ENCODE assay signal across 8 cellular contexts in genomic region chr18:9137168-9138066, GRCh38. TPM values are rescaled to one million over a fixed set of nuclear protein-coding genes. Genes with fewer than 3 reads are reported as not detected.
DNase-seq lines count a peak whose midpoint lies in the region; ATAC-seq, FAIRE-seq and TF ChIP-seq lines count a peak whose summit lies in the region.

No MANE protein-coding gene starts in this region.

- DNase-seq in DMS 273 (lab: John Stamatoyannopoulos, UW; ENCODE audit: unreplicated experiment) (peak; percentile 90), HTR-8/SVneo (ENCODE audit: insufficient read length, low spot score) (peak; percentile 51), PC-3 (peak; percentile 72), fibroblast of lung (ENCODE audit: low read depth in 2 of 2) (peak; percentile 79 to 91)
- DNase-seq in activated T-helper 1 cell treated with anti-CD3 and anti-CD28 coated beads, Interleukin-2, amount 50 U/mL, for 16 hours (ENCODE audit: low read depth in 1 of 2, low spot score in 1 of 2): peak; percentile 40 to 70
- DNase-seq in natural killer cell treated with Interleukin-12 subunit alpha and Interleukin-12 subunit beta and Interleukin-15 and Interleukin-18, amount 100 ng/mL, for 72 hours (ENCODE audit: low spot score): peak; percentile 83
- peak; percentile 78 to 80 for DNase-seq in stimulated activated naive CD8-positive, alpha-beta T cell treated with anti-CD3 and anti-CD28 coated beads, Interleukin-15, amount 100 ng/mL, for 72 hours

- intact Hi-C loops in PC-3 (cut with micrococcal nuclease): loop anchor here (1.0 to 5.0 kb wide), 5 partner anchors 33 to 430 kb away; partner anchors contain the start of genes MTCL1 and TWSG1

- peak overlapping the region; percentile 76 for H3K9ac ChIP-seq in PC-3 (ENCODE audit: low read length)
- peak overlapping the region; percentile 99 for H3K9ac ChIP-seq in fibroblast of lung (ENCODE audit: insufficient read depth, low read length)

- H3K36me3 ChIP-seq in PC-3 (ENCODE audit: low read depth, low read length) (peaks cover 15% of the 10 kb centered on the region; the same call in 1 of the 2 replicates), fibroblast of lung (ENCODE audit: control insufficient read depth, insufficient read depth, low read length) (peaks cover 4% of the 10 kb centered on the region)

- H3K9me2 ChIP-seq in PC-3 (replicated peaks; ENCODE audit: low read length): no peaks in the 10 kb centered on the region

- peak overlapping the region; percentile 95 to 97 for H3K27ac Mint-ChIP-seq in natural killer cell treated with Interleukin-12 subunit alpha and Interleukin-12 subunit beta and Interleukin-15 and Interleukin-18, amount 100 ng/mL, for 72 hours
- H3K27ac Mint-ChIP-seq in stimulated activated naive CD8-positive, alpha-beta T cell treated with anti-CD3 and anti-CD28 coated beads, Interleukin-15, amount 100 ng/mL, for 72 hours: peak overlapping the region; percentile 95 to 97

- peaks cover 40% of the 10 kb centered on the region for H3K36me3 Mint-ChIP-seq in natural killer cell treated with Interleukin-12 subunit alpha and Interleukin-12 subunit beta and Interleukin-15 and Interleukin-18, amount 100 ng/mL, for 72 hours

- peaks cover 62% of the 10 kb centered on the region for H3K4me1 ChIP-seq in PC-3 (ENCODE audit: insufficient read depth, low read length)
- peaks cover 7% of the 10 kb centered on the region for H3K4me1 ChIP-seq in fibroblast of lung (ENCODE audit: control insufficient read depth, extremely low read depth, insufficient read depth, low read length)

- H3K27me3 ChIP-seq in PC-3 (ENCODE audit: low read length) (no peaks in the 10 kb centered on the region), fibroblast of lung (ENCODE audit: control insufficient read depth, insufficient read depth, low read length) (no peaks in the 10 kb centered on the region)

- H3K9me3 ChIP-seq in PC-3 (ENCODE audit: low read length): no peaks in the 10 kb centered on the region
- H3K9me3 ChIP-seq in fibroblast of lung (ENCODE audit: control insufficient read depth, insufficient read depth, low read depth, low read length): no peaks in the 10 kb centered on the region

- peaks cover 26% of the 10 kb centered on the region for H4K20me1 ChIP-seq in PC-3 (ENCODE audit: low read length)
- H4K20me1 ChIP-seq in fibroblast of lung (ENCODE audit: control insufficient read depth, extremely low read depth, insufficient read depth, low read length): no peaks in the 10 kb centered on the region

- POLR2A ChIA-PET in PC-3 (lab: Charles Lee; ENCODE audit: unreplicated experiment): interaction anchor here (0.5 to 1.4 kb wide), 7 partner anchors 20 to 376 kb away, joined by 3 to 7 read pairs (median 5); no protein-coding TSS in a partner anchor

- no peak for FAIRE-seq in HTR-8/SVneo (lab: Jason Lieb, UNC)

- no TSS peak for BruUV-seq in PC-3 (replicated peaks; lab: Mats Ljungman, UMichigan)

- H2AFZ ChIP-seq in PC-3 (ENCODE audit: low read length) (peak overlapping the region; percentile 32), fibroblast of lung (ENCODE audit: low read length) (peak overlapping the region; percentile 5)

- H3F3A ChIP-seq in PC-3 (ENCODE audit: low read length, unreplicated experiment): peaks cover 11% of the 10 kb centered on the region

- H3K9me3 Mint-ChIP-seq in natural killer cell treated with Interleukin-12 subunit alpha and Interleukin-12 subunit beta and Interleukin-15 and Interleukin-18, amount 100 ng/mL, for 72 hours: no peaks in the 10 kb centered on the region
- no peaks in the 10 kb centered on the region for H3K9me3 Mint-ChIP-seq in stimulated activated naive CD8-positive, alpha-beta T cell treated with anti-CD3 and anti-CD28 coated beads, Interleukin-15, amount 100 ng/mL, for 72 hours

- CTCF ChIA-PET in PC-3 (lab: Charles Lee): interaction anchor here (0.6 to 1.2 kb wide), 4 partner anchors 20 to 64 kb away, joined by 3 to 9 read pairs (median 4); no protein-coding TSS in a partner anchor

- H3K27me3 Mint-ChIP-seq in natural killer cell treated with Interleukin-12 subunit alpha and Interleukin-12 subunit beta and Interleukin-15 and Interleukin-18, amount 100 ng/mL, for 72 hours: no peaks in the 10 kb centered on the region
- no peaks in the 10 kb centered on the region for H3K27me3 Mint-ChIP-seq in stimulated activated naive CD8-positive, alpha-beta T cell treated with anti-CD3 and anti-CD28 coated beads, Interleukin-15, amount 100 ng/mL, for 72 hours

- TF ChIP-seq CTCF in PC-3 (conservative IDR thresholded peaks at IDR 0.05; ENCODE audit: low read depth, low read length) (no peak), fibroblast of lung (conservative IDR thresholded peaks at IDR 0.05 in 1 of 2, IDR thresholded peaks at IDR 0.05 in 1 of 2; ENCODE audit: low read depth in 1 of 2, low read length in 2 of 2) (no peak)

- H3K4me3 ChIP-seq in PC-3 (ENCODE audit: low read length) (peak overlapping the region; percentile 77), fibroblast of lung (replicated peaks in 1 of 4; ENCODE audit: control extremely low read depth in 1 of 4, insufficient read depth in 1 of 4, low read depth in 3 of 4, low read length in 4 of 4) (peak overlapping the region; percentile 89 to 100 (median 90))

- H3K4me3 Mint-ChIP-seq in natural killer cell treated with Interleukin-12 subunit alpha and Interleukin-12 subunit beta and Interleukin-15 and Interleukin-18, amount 100 ng/mL, for 72 hours: peak overlapping the region; percentile 95
- H3K4me3 Mint-ChIP-seq in stimulated activated naive CD8-positive, alpha-beta T cell treated with anti-CD3 and anti-CD28 coated beads, Interleukin-15, amount 100 ng/mL, for 72 hours: peak overlapping the region; percentile 73 to 87

- ATAC-seq in GM21390 (IDR thresholded peaks at IDR 0.05; ENCODE audit: unreplicated experiment) (peak; percentile 35), PC-3 (peak; percentile 42)
- ATAC-seq in natural killer cell treated with Interleukin-12 subunit alpha and Interleukin-12 subunit beta and Interleukin-15 and Interleukin-18, amount 100 ng/mL, for 72 hours: peak; percentile 67 to 76
- ATAC-seq in stimulated activated naive CD8-positive, alpha-beta T cell treated with anti-CD3 and anti-CD28 coated beads, Interleukin-15, amount 100 ng/mL, for 72 hours: peak; percentile 64

- H3K79me2 ChIP-seq in PC-3 (ENCODE audit: low read length) (peaks cover 74% of the 10 kb centered on the region), fibroblast of lung (ENCODE audit: control insufficient read depth, insufficient read depth, low read length) (peaks cover 51% of the 10 kb centered on the region)

- peak overlapping the region; percentile 81 for H3K4me2 ChIP-seq in PC-3 (ENCODE audit: low read length)
- H3K4me2 ChIP-seq in fibroblast of lung (ENCODE audit: extremely low read depth, insufficient read depth, low read length): peak overlapping the region; percentile 94

- peaks cover 52 to 72% of the 10 kb centered on the region in 2 donors for H3K4me1 Mint-ChIP-seq in natural killer cell treated with Interleukin-12 subunit alpha and Interleukin-12 subunit beta and Interleukin-15 and Interleukin-18, amount 100 ng/mL, for 72 hours (ENCODE audit: low read depth in 2 of 2)
- H3K4me1 Mint-ChIP-seq in stimulated activated naive CD8-positive, alpha-beta T cell treated with anti-CD3 and anti-CD28 coated beads, Interleukin-15, amount 100 ng/mL, for 72 hours: peaks cover 64% of the 10 kb centered on the region

- H3K27ac ChIP-seq in PC-3 (ENCODE audit: low read length) (peak overlapping the region; percentile 88), fibroblast of lung (ENCODE audit: insufficient read depth, low read length) (peak overlapping the region; percentile 99)

RNA-seq across cellular contexts. Expression of gene ANKRD12, which starts 0.8 kb away (rescaled TPM):
- total RNA-seq in PC-3 (2014; rRNA removed): 14.5 and 19.1 TPM in 2 replicates
- 53.3 and 62.7 TPM in 2 replicates for total RNA-seq in fibroblast of lung
- polyA plus RNA-seq in fibroblast of lung: 8.7 and 13.0 TPM in 2 replicates
- polyA plus RNA-seq in fibroblast of lung (2012): 15.6 and 24.8 TPM in 2 replicates
- polyA minus RNA-seq in fibroblast of lung (ENCODE audit: low replicate concordance): 1.3 and 6.7 TPM in 2 replicates
- 100 to 1,000 TPM; 133 to 174 TPM for total RNA-seq in natural killer cell treated with Interleukin-12 subunit alpha and Interleukin-12 subunit beta and Interleukin-15 and Interleukin-18, amount 100 ng/mL, for 72 hours

RNA-seq across cellular contexts. Expression of gene NDUFV2, which starts 34.9 kb away (rescaled TPM):
- total RNA-seq in PC-3 (2014; rRNA removed) (188 and 272 TPM in 2 replicates), fibroblast of lung (89.6 and 97.3 TPM in 2 replicates)
- 128 and 133 TPM in 2 replicates for polyA plus RNA-seq in fibroblast of lung
- polyA plus RNA-seq in fibroblast of lung (2012): 156 and 174 TPM in 2 replicates
- 6.8 and 9.9 TPM in 2 replicates for polyA minus RNA-seq in fibroblast of lung (ENCODE audit: low replicate concordance)
- 100 to 1,000 TPM; 276 to 295 TPM for total RNA-seq in natural killer cell treated with Interleukin-12 subunit alpha and Interleukin-12 subunit beta and Interleukin-15 and Interleukin-18, amount 100 ng/mL, for 72 hours

Comparison
In these comparisons a context has a peak if more than half of its experiments do, and no peak if none do; other contexts are left out.
1. Peak in every context shown above with its lines: DNase-seq, ATAC-seq, H3K4me3 ChIP-seq and H3K27ac ChIP-seq.